Comparison of ENCODE assay signal across 9 cellular contexts in the genomic region with DNA sequence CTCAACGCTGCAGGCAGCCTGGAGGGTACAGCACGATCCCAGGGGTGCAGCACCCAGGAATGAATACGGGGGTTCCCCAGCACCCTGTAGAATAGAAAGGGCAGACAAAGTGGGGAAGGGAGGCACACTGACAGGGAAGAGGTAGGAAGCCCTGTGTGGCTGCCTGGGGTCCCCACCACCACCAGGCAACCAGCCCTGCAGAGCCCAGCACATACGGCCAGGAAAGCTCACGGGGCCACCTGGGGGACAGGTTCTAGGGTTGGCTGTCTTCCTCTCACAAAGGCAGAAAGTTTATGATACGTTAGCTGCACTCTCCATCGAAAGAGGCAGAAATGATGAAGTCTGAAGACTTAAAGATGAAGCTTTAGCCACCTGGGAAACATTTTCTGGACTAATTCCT.
"Had no signal": no experiment of that assay in that cellular context is flagged by ENCODE, and none has a peak within 500 bp of the region (broad histone marks: within the 10 kb centered on the region; RNA-seq: fewer than 3 reads in every experiment).

No MANE protein-coding gene starts in this region.

- H3K27ac Mint-ChIP-seq: HFFc6 had no signal

- DNase-seq: GOT3, H7, HFFc6, IMR-90, KG1 had no signal

- H3K27ac ChIP-seq: HL-60 had no signal

- H3K4me3 Mint-ChIP-seq: HFFc6 had no signal

- ATAC-seq: HCT116, K562 had no signal

- H3K4me1 ChIP-seq: HAP-1 had no signal

- H3K9me3 Mint-ChIP-seq: HFFc6 had no signal

- H3K36me3 ChIP-seq: HAP-1 had no signal

- H3K4me3 ChIP-seq: HAP-1, K562 had no signal
